In the genomic region with DNA sequence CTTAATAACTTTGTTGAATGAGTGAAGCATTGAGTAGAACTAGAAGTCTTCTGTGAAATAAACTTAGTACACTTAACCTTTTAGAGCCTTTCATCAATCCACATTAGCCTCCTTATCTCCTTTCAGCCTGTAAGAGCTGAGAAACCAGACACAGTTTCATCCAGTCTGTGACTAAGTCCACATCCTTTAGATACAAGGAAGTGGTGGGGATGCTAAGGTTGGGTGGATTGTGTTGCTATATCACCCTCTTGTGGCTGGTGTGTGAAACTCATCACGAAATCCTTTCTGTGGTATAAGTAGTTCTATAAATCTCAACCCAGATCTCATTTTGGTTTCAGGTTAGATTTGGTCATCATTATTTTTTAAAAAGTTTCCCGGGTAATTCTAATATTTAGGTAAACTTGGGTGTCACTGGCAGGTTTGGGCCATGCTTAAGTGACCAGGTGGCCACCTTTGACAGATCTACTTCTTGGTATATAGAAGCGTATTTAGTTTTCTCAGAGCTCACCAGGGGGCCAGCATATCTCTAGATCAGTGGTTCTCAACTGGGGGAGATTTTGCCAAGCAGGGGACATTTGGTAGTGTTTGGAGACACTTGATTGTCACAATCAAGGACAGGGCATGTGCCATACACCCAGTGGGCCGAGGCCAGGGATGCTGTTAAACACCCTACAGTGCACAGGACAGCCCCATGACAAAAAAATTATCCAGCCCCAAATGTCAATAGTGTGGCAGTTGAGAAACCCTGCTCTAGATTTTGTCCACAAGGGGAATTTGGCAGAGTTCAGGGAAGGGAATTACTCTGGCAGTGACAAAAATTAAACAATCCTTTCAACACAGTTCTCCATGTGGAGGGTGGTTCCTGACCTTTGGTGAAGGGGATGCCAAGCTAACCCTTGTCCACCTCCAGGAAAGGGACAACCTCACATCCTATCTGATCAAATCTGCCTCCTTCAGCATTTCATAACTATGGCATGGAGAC, we compare ENCODE assay signal across 7 cellular contexts. TPM values are rescaled to one million over a fixed set of nuclear protein-coding genes. Genes with fewer than 3 reads are reported as not detected.
A peak's percentile ranks its signal among the peaks of the same experiment; 100 is the strongest.
DNase-seq lines count a peak whose midpoint lies in the region; ATAC-seq and TF ChIP-seq lines count a peak whose summit lies in the region.

No MANE protein-coding gene starts in this region.

- H3K79me2 ChIP-seq in OCI-LY7 (ENCODE audit: insufficient read depth, low read depth, low read length) (no peaks in the 10 kb centered on the region), parathyroid adenoma (no peaks in the 10 kb centered on the region)

- intact Hi-C loops in OCI-LY7 (cut with micrococcal nuclease; ENCODE audit: unreplicated experiment), result loop anchor here (1.0 to 5.0 kb wide), 7 partner anchors 57 to 405 kb away; a partner anchor contains a TSS

- H3K36me3 ChIP-seq in OCI-LY7 (ENCODE audit: insufficient read depth, low read length), result peaks cover 7% of the 10 kb centered on the region; the same call in 1 of the 2 replicates
- H3K36me3 ChIP-seq in parathyroid adenoma (ENCODE audit: control insufficient read depth, insufficient read depth, low read length), result no peaks in the 10 kb centered on the region

- no TSS peak for BruUV-seq in OCI-LY7 (replicated peaks; lab: Mats Ljungman, UMichigan)

- TF ChIP-seq CTCF in OCI-LY7 (conservative IDR thresholded peaks at IDR 0.05; ENCODE audit: low read length) (peak; percentile 98), parathyroid adenoma (IDR thresholded peaks at IDR 0.05) (peak; percentile 46)

- no peak overlapping the region for H3K9ac ChIP-seq in parathyroid adenoma

- ATAC-seq in GM21619 (IDR thresholded peaks at IDR 0.05; ENCODE audit: unreplicated experiment), result peak; percentile 57

- DNase-seq in GM04503 (ENCODE audit: low read depth), result peak; percentile 21
- peak; percentile 93 for DNase-seq in OCI-LY7 (ENCODE audit: low spot score)
- DNase-seq in activated naive CD4-positive, alpha-beta T cell treated with Interleukin-2 at 50 U/mL for 16 hours, result peak; percentile 61
- DNase-seq in germinal center (ENCODE audit: low spot score), result peak; percentile 61

- POLR2A ChIA-PET in OCI-LY7 (lab: Charles Lee), result interaction anchor here (0.5 to 2.7 kb wide), 7 partner anchors 11 to 177 kb away, joined by 3 to 17 read pairs (median 4); a partner anchor contains a TSS

- no peaks in the 10 kb centered on the region for H3K9me2 ChIP-seq in OCI-LY7 (ENCODE audit: insufficient read depth, low read length)

- peak overlapping the region; percentile 55 for H3K27ac ChIP-seq in OCI-LY7 (ENCODE audit: low read depth, low read length, poor library complexity, severe bottlenecking)
- H3K27ac ChIP-seq in parathyroid adenoma, result no peak overlapping the region

- H2AFZ ChIP-seq in OCI-LY7 (ENCODE audit: low read length), result peak overlapping the region; percentile 66
- no peak overlapping the region for H2AFZ ChIP-seq in parathyroid adenoma

- H3K27me3 ChIP-seq in parathyroid adenoma (ENCODE audit: control insufficient read depth, insufficient read depth, low read length), result no peaks in the 10 kb centered on the region

- no peaks in the 10 kb centered on the region for H4K20me1 ChIP-seq in OCI-LY7 (ENCODE audit: insufficient read depth, low read length)

- CTCF ChIA-PET in OCI-LY7 (lab: Charles Lee; ENCODE audit: unreplicated experiment), result interaction anchor here (0.5 to 2.7 kb wide), 9 partner anchors 12 to 500 kb away, joined by 3 to 9 read pairs (median 4); no protein-coding TSS in a partner anchor

- no peak for TF ChIP-seq EP300 in Ishikawa (IDR thresholded peaks at IDR 0.05; ENCODE audit: borderline replicate concordance)

- H3K9me3 ChIP-seq in OCI-LY7 (ENCODE audit: low read length) (peaks cover 27% of the 10 kb centered on the region; the same call in 1 of the 2 replicates), parathyroid adenoma (ENCODE audit: control insufficient read depth, low read length) (no peaks in the 10 kb centered on the region)

- peak; percentile 87 for TF ChIP-seq RAD21 in Ishikawa (IDR thresholded peaks at IDR 0.05; ENCODE audit: low read depth)

- H3K4me1 ChIP-seq in OCI-LY7 (ENCODE audit: insufficient read depth, low read length, poor library complexity, severe bottlenecking), result peaks cover 60% of the 10 kb centered on the region
- H3K4me1 ChIP-seq in parathyroid adenoma, result no peaks in the 10 kb centered on the region

- peak overlapping the region; percentile 48 for H3K4me2 ChIP-seq in OCI-LY7 (ENCODE audit: low read length)
- no peak overlapping the region for H3K4me2 ChIP-seq in parathyroid adenoma (ENCODE audit: low read length)

- H3K4me3 ChIP-seq in OCI-LY7 (ENCODE audit: low read depth, low read length, poor library complexity, severe bottlenecking), result no peak overlapping the region
- H3K4me3 ChIP-seq in parathyroid adenoma (ENCODE audit: low read depth, low read length), result no peak overlapping the region

TF ChIP-seq in Ishikawa, 13 proteins besides CTCF, POLR2A, EP300 and RAD21:
- TF ChIP-seq, protein P1, sequence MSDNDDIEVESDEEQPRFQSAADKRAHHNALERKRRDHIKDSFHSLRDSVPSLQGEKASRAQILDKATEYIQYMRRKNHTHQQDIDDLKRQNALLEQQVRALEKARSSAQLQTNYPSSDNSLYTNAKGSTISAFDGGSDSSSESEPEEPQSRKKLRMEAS (IDR thresholded peaks at IDR 0.05), result no peak
- TF ChIP-seq TCF12 (IDR thresholded peaks at IDR 0.05; ENCODE audit: low read depth), result no peak
- no peak for TF ChIP-seq NFIC (IDR thresholded peaks at IDR 0.05)
- no peak for TF ChIP-seq CREB1 (IDR thresholded peaks at IDR 0.05; ENCODE audit: low read depth)
- no peak for TF ChIP-seq FOXM1 (IDR thresholded peaks at IDR 0.05; ENCODE audit: borderline replicate concordance, low read depth)
- TF ChIP-seq EGR1 (IDR thresholded peaks at IDR 0.05), result no peak
- no peak for TF ChIP-seq TAF1 (IDR thresholded peaks at IDR 0.05; ENCODE audit: low read depth)
- TF ChIP-seq, protein P2, sequence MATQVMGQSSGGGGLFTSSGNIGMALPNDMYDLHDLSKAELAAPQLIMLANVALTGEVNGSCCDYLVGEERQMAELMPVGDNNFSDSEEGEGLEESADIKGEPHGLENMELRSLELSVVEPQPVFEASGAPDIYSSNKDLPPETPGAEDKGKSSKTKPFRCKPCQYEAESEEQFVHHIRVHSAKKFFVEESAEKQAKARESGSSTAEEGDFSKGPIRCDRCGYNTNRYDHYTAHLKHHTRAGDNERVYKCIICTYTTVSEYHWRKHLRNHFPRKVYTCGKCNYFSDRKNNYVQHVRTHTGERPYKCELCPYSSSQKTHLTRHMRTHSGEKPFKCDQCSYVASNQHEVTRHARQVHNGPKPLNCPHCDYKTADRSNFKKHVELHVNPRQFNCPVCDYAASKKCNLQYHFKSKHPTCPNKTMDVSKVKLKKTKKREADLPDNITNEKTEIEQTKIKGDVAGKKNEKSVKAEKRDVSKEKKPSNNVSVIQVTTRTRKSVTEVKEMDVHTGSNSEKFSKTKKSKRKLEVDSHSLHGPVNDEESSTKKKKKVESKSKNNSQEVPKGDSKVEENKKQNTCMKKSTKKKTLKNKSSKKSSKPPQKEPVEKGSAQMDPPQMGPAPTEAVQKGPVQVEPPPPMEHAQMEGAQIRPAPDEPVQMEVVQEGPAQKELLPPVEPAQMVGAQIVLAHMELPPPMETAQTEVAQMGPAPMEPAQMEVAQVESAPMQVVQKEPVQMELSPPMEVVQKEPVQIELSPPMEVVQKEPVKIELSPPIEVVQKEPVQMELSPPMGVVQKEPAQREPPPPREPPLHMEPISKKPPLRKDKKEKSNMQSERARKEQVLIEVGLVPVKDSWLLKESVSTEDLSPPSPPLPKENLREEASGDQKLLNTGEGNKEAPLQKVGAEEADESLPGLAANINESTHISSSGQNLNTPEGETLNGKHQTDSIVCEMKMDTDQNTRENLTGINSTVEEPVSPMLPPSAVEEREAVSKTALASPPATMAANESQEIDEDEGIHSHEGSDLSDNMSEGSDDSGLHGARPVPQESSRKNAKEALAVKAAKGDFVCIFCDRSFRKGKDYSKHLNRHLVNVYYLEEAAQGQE (IDR thresholded peaks at IDR 0.05; ENCODE audit: low read depth), result no peak
- no peak for TF ChIP-seq YY1 (IDR thresholded peaks at IDR 0.05; ENCODE audit: low read depth)
- TF ChIP-seq TEAD4 (IDR thresholded peaks at IDR 0.05), result no peak
- TF ChIP-seq ZBTB7A (IDR thresholded peaks at IDR 0.05; ENCODE audit: low read depth), result no peak
TF ChIP-seq in Ishikawa: peak in this region for 0.

RNA-seq across cellular contexts. Expression of a gene that starts 28.0 kb away (rescaled TPM):
- total RNA-seq in OCI-LY7 (2014; rRNA removed; shearing (Covaris generic)), result 23.3 and 23.4 TPM in 2 replicates
- total RNA-seq in OCI-LY7 (2022), result 22.2 and 28.8 TPM in 2 replicates

RNA-seq across cellular contexts. Expression of a gene that starts 39.5 kb away (rescaled TPM):
- 0.32 and 0.36 TPM in 2 replicates for total RNA-seq in OCI-LY7 (2014; rRNA removed; shearing (Covaris generic))
- 0.42 and 0.72 TPM in 2 replicates for total RNA-seq in OCI-LY7 (2022)

Comparison
In these comparisons a context has a peak if more than half of its experiments do, and no peak if none do; other contexts are left out.
1. DNase-seq: peak in every context shown above with its lines; median percentile 93 in OCI-LY7; 61 in activated naive CD4-positive, alpha-beta T cell treated with Interleukin-2 at 50 U/mL for 16 hours; 61 in germinal center; 21 in GM04503.